ENCODE assay signal across 30 cellular contexts in the genomic region with DNA sequence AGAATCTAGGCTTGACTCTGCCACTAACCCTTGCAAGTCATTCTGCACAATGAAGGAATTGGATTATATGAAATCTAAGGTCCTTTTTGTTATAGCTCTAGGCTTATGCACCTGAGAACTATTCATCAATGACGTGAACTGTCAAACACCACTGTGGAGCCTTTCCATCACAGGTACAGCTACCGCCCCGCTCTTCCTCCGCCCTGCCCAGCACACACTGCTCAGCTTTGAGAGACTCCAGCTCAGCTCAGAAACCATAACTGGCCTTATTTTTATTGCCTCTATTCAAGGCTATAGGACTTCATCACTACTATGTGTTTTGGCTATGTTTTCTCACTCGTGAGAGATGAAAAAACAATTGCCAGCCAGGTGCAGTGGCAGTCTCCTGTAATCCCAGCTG.
DNase-seq lines count a peak whose midpoint lies in the region; ATAC-seq and TF ChIP-seq lines count a peak whose summit lies in the region.
"Had no signal": no experiment of that assay in that cellular context is flagged by ENCODE, and none has a peak within 500 bp of the region (broad histone marks: within the 10 kb centered on the region; RNA-seq: fewer than 3 reads in every experiment).

No MANE protein-coding gene starts in this region.

- H4K20me1 ChIP-seq in DND-41 (ENCODE audit: insufficient read depth, low read length) = no peaks in the 10 kb centered on the region

- H3K27ac ChIP-seq in DND-41 (ENCODE audit: low read length) = peak overlapping the region; percentile 80
- H3K27ac ChIP-seq in naive thymus-derived CD4-positive, alpha-beta T cell (ENCODE audit: low read depth, low read length) = no peak overlapping the region
- H3K27ac ChIP-seq: cardiac muscle cell, colonic mucosa, ovary, SJSA1 had no signal

- no peaks in the 10 kb centered on the region for H3K9me3 ChIP-seq in DND-41 (ENCODE audit: insufficient read depth, low read length, severe bottlenecking)
- H3K9me3 ChIP-seq in naive thymus-derived CD4-positive, alpha-beta T cell (ENCODE audit: control insufficient read depth in 2 of 3, low read length in 3 of 3) = no peaks in the 10 kb centered on the region
- H3K9me3 ChIP-seq: colonic mucosa, HAP-1, ovary, SJSA1 had no signal

- no peak for ATAC-seq in activated T-cell treated with anti-CD3 and anti-CD28 coated beads, Interleukin-2, amount 50 U/mL, for 4 hours
- ATAC-seq in DND-41 (ENCODE audit: insufficient read depth, low read depth) (no peak), HG02798 (IDR thresholded peaks at IDR 0.05; ENCODE audit: poor library complexity, unreplicated experiment) (no peak), HG03108 (IDR thresholded peaks at IDR 0.05; ENCODE audit: unreplicated experiment) (no peak)
- peak in 1 of 2 donors; percentile 39 for ATAC-seq in activated naive CD4-positive, alpha-beta T cell treated with anti-CD3 and anti-CD28 coated beads, Interleukin-2, amount 50 U/mL, for 72 hours
- no peak for ATAC-seq in naive thymus-derived CD4-positive, alpha-beta T cell
- ATAC-seq: K562 had no signal

- H3K27me3 ChIP-seq in DND-41 (ENCODE audit: insufficient read depth, low read length, poor library complexity) = no peaks in the 10 kb centered on the region
- H3K27me3 ChIP-seq in naive thymus-derived CD4-positive, alpha-beta T cell (ENCODE audit: control insufficient read depth in 2 of 2, insufficient read depth in 2 of 2, low read length in 2 of 2) = no peaks in the 10 kb centered on the region
- H3K27me3 ChIP-seq: cardiac muscle cell, colonic mucosa, ovary, SJSA1 had no signal

- H3K4me1 Mint-ChIP-seq in activated T-cell treated with anti-CD3 and anti-CD28 coated beads, Interleukin-2, amount 50 U/mL, for 4 hours (ENCODE audit: low read depth) = peaks cover 79% of the 10 kb centered on the region
- H3K4me1 Mint-ChIP-seq in naive thymus-derived CD4-positive, alpha-beta T cell = peaks cover 56 to 99% (median 94%) of the 10 kb centered on the region in 7 donors

- peak overlapping the region; percentile 6 for H3K4me3 Mint-ChIP-seq in activated T-cell treated with anti-CD3 and anti-CD28 coated beads, Interleukin-2, amount 50 U/mL, for 4 hours
- peak overlapping the region; percentile 13 to 91 (median 70) for H3K4me3 Mint-ChIP-seq in naive thymus-derived CD4-positive, alpha-beta T cell
- H3K4me3 Mint-ChIP-seq: mesothelial cell of epicardium, type B pancreatic cell had no signal

- DNase-seq in activated T-cell treated with anti-CD3 and anti-CD28 coated beads, Interleukin-2, amount 50 U/mL, for 4 hours = no peak
- no peak for DNase-seq in activated T-cell treated with anti-CD3 and anti-CD28 coated beads, Interleukin-2, amount 50 U/mL, for 1 hour
- DNase-seq in DND-41 (no peak), mucosa of gallbladder (ENCODE audit: low spot score) (no peak)
- DNase-seq in activated naive CD4-positive, alpha-beta T cell treated with anti-CD3 and anti-CD28 coated beads, Interleukin-2, amount 50 U/mL, for 72 hours (ENCODE audit: low spot score in 2 of 2) = no peak
- DNase-seq in naive thymus-derived CD4-positive, alpha-beta T cell = no peak
- DNase-seq: ACHN; activated CD4-positive, CD25-positive, alpha-beta regulatory T cell treated with anti-CD3 and anti-CD28 coated beads, Interleukin-2, amount 50 U/mL, for 72 hours; activated effector memory CD4-positive, alpha-beta T cell treated with anti-CD3 and anti-CD28 coated beads, Interleukin-2, amount 50 U/mL, for 16 hours; anterior cingulate cortex; C1 segment of cervical spinal cord; colonic mucosa; effector CD8-positive, alpha-beta T cell; erythroblast; MM.1S; NCI-H1417 treated with DMSO at 0.1 percent for 48 hours; NCI-H2081; NCI-H345; NCI-H748 treated with DMSO at 0.1 percent for 48 hours; ovary; small intestine; stimulated activated CD4-positive, alpha-beta T cell treated with anti-CD3 and anti-CD28 coated beads, Interleukin-1b, Interleukin-23, amount 100 ng/mL, for 48 hours had no signal

- no peaks in the 10 kb centered on the region for H3K9me3 Mint-ChIP-seq in activated T-cell treated with anti-CD3 and anti-CD28 coated beads, Interleukin-2, amount 50 U/mL, for 4 hours
- peaks cover 13 to 21% of the 10 kb centered on the region in 2 donors for H3K9me3 Mint-ChIP-seq in activated naive CD4-positive, alpha-beta T cell treated with anti-CD3 and anti-CD28 coated beads, Interleukin-2, amount 50 U/mL, for 72 hours
- H3K9me3 Mint-ChIP-seq in naive thymus-derived CD4-positive, alpha-beta T cell = peaks cover 0 to 24% (median 2%) of the 10 kb centered on the region in 11 donors
- H3K9me3 Mint-ChIP-seq: mesothelial cell of epicardium, type B pancreatic cell had no signal

- H3K79me2 ChIP-seq in DND-41 (ENCODE audit: insufficient read depth, low read length) = no peaks in the 10 kb centered on the region

- POLR2A ChIA-PET in naive thymus-derived CD4-positive, alpha-beta T cell (lab: Charles Lee) = interaction anchor here (0.6 to 1.2 kb wide), 5 partner anchors 20 to 957 kb away, joined by 3 to 4 read pairs (median 3); no protein-coding TSS in a partner anchor

- H3K9ac ChIP-seq in DND-41 (ENCODE audit: low read depth, low read length) = no peak overlapping the region

- H3K4me3 ChIP-seq in DND-41 (ENCODE audit: low read depth in 1 of 2, low read length in 2 of 2) = no peak overlapping the region
- no peak overlapping the region for H3K4me3 ChIP-seq in naive thymus-derived CD4-positive, alpha-beta T cell (ENCODE audit: low read length)
- H3K4me3 ChIP-seq: cardiac muscle cell, colonic mucosa, HAP-1, K562, ovary, SJSA1 had no signal

- 0 out of 2 replicates have a peak overlapping the region, but pooled peaks have one; percentile 7 for H2AFZ ChIP-seq in DND-41 (ENCODE audit: low read depth, low read length)

- peaks cover 98% of the 10 kb centered on the region for H3K4me1 ChIP-seq in DND-41 (ENCODE audit: insufficient read depth, low read length)
- H3K4me1 ChIP-seq in naive thymus-derived CD4-positive, alpha-beta T cell (ENCODE audit: control insufficient read depth in 2 of 2, insufficient read depth in 2 of 2, low read length in 2 of 2) = peaks cover 19 to 86% of the 10 kb centered on the region in 2 donors
- H3K4me1 ChIP-seq: colonic mucosa, HAP-1 had no signal

- CTCF ChIA-PET in naive thymus-derived CD4-positive, alpha-beta T cell (lab: Charles Lee) = interaction anchor here (0.5 to 0.9 kb wide), 3 partner anchors 54 to 706 kb away, joined by 4 read pairs; no protein-coding TSS in a partner anchor

- intact Hi-C loops in naive thymus-derived CD4-positive, alpha-beta T cell (cut with micrococcal nuclease) = loop anchor here in 1 of 2 donors (5.0 kb wide), 1 partner anchor 360 kb away; no protein-coding TSS in a partner anchor

- no peak overlapping the region for H3K4me2 ChIP-seq in DND-41 (ENCODE audit: insufficient read depth, low read length)

- TF ChIP-seq CTCF in DND-41 (IDR thresholded peaks at IDR 0.05; ENCODE audit: borderline replicate concordance, extremely low read depth, low read length, poor library complexity, severe bottlenecking) = no peak

- H3K36me3 ChIP-seq in DND-41 (ENCODE audit: insufficient read depth, low read length) = no peaks in the 10 kb centered on the region
- no peaks in the 10 kb centered on the region for H3K36me3 ChIP-seq in naive thymus-derived CD4-positive, alpha-beta T cell (ENCODE audit: control insufficient read depth in 2 of 3, insufficient read depth in 3 of 3, low read length in 3 of 3)
- H3K36me3 ChIP-seq: cardiac muscle cell, colonic mucosa, HAP-1, ovary, SJSA1 had no signal

- H3K36me3 Mint-ChIP-seq in activated T-cell treated with anti-CD3 and anti-CD28 coated beads, Interleukin-2, amount 50 U/mL, for 4 hours (ENCODE audit: insufficient read depth) = no peaks in the 10 kb centered on the region
- peaks cover 17 to 42% of the 10 kb centered on the region in 2 donors for H3K36me3 Mint-ChIP-seq in activated naive CD4-positive, alpha-beta T cell treated with anti-CD3 and anti-CD28 coated beads, Interleukin-2, amount 50 U/mL, for 72 hours
- H3K36me3 Mint-ChIP-seq in naive thymus-derived CD4-positive, alpha-beta T cell = peaks cover 0 to 24% (median 4%) of the 10 kb centered on the region in 5 donors
- H3K36me3 Mint-ChIP-seq: mesothelial cell of epicardium, type B pancreatic cell had no signal

- H3K27me3 Mint-ChIP-seq in activated T-cell treated with anti-CD3 and anti-CD28 coated beads, Interleukin-2, amount 50 U/mL, for 4 hours (ENCODE audit: low read depth) = no peaks in the 10 kb centered on the region
- no peaks in the 10 kb centered on the region for H3K27me3 Mint-ChIP-seq in naive thymus-derived CD4-positive, alpha-beta T cell

- H3K27ac Mint-ChIP-seq in activated naive CD4-positive, alpha-beta T cell treated with anti-CD3 and anti-CD28 coated beads, Interleukin-2, amount 50 U/mL, for 72 hours = peak overlapping the region; percentile 86
- peak overlapping the region in 8 of 9 donors; percentile 57 to 89 (median 78) for H3K27ac Mint-ChIP-seq in naive thymus-derived CD4-positive, alpha-beta T cell
- H3K27ac Mint-ChIP-seq: mesothelial cell of epicardium, type B pancreatic cell had no signal
